Comparison of ENCODE assay signal across 22 cellular contexts in the genomic region with DNA sequence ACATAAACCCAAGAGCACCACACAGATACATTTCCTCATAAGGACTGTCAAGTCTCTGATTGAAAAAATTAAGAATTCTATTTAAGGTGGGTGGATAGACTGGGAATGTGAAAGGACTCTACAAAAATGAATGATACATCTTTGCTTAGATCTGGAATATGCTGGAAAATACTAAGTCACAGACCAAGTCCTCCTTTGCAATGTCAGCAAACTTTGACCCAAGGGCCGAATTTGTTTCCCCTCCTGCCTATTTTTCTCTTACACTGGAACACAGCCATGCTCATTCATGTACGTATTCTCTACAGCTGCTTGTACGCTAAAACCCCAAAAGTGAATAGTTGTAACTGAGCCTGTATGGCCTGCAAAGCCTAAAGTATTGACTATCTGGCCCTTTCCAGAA.
A peak's percentile ranks its signal among the peaks of the same experiment; 100 is the strongest.
DNase-seq lines count a peak whose midpoint lies in the region; ATAC-seq, FAIRE-seq and TF ChIP-seq lines count a peak whose summit lies in the region.
"Had no signal": no experiment of that assay in that cellular context is flagged by ENCODE, and none has a peak within 500 bp of the region (broad histone marks: within the 10 kb centered on the region; RNA-seq: fewer than 3 reads in every experiment).

No MANE protein-coding gene starts in this region.

- peaks cover 2% of the 10 kb centered on the region for H3K9me3 Mint-ChIP-seq in activated CD8-positive, alpha-beta memory T cell treated with anti-CD3 and anti-CD28 coated beads, Interleukin-2, amount 10 ng/mL, durations not matched to agents 7 days and 5 days (ENCODE audit: low read depth)
- no peaks in the 10 kb centered on the region for H3K9me3 Mint-ChIP-seq in CD4-positive, alpha-beta T cell
- H3K9me3 Mint-ChIP-seq in neural progenitor cell, result peaks cover 6% of the 10 kb centered on the region

- H3K36me3 Mint-ChIP-seq in activated CD8-positive, alpha-beta memory T cell treated with anti-CD3 and anti-CD28 coated beads, Interleukin-2, amount 10 ng/mL, durations not matched to agents 7 days and 5 days, result no peaks in the 10 kb centered on the region
- H3K36me3 Mint-ChIP-seq in CD4-positive, alpha-beta T cell (ENCODE audit: low read depth), result no peaks in the 10 kb centered on the region
- no peaks in the 10 kb centered on the region for H3K36me3 Mint-ChIP-seq in neural progenitor cell

- no peaks in the 10 kb centered on the region for H4K20me1 ChIP-seq in K562 (replicated peaks; ENCODE audit: control insufficient read depth, insufficient read depth, low read length)
- H4K20me1 ChIP-seq in neural progenitor cell (ENCODE audit: low read depth), result no peaks in the 10 kb centered on the region

- H3K4me3 Mint-ChIP-seq in activated CD8-positive, alpha-beta memory T cell treated with anti-CD3 and anti-CD28 coated beads, Interleukin-2, amount 10 ng/mL, durations not matched to agents 7 days and 5 days, result no peak overlapping the region
- no peak overlapping the region for H3K4me3 Mint-ChIP-seq in CD4-positive, alpha-beta T cell
- no peak overlapping the region for H3K4me3 Mint-ChIP-seq in neural progenitor cell
- H3K4me3 Mint-ChIP-seq: CD8-positive, alpha-beta memory T cell; GM23338; H9 had no signal

- no peaks in the 10 kb centered on the region for H3K79me2 ChIP-seq in K562 (ENCODE audit: control insufficient read depth, insufficient read depth, low read length)
- no peaks in the 10 kb centered on the region for H3K79me2 ChIP-seq in neural progenitor cell (ENCODE audit: low read depth)

- 5% methylated on average over 3 of the region's 3 CpGs for WGBS in K562 (ENCODE audit: insufficient coverage, low coverage, missing lambda C conversion rate)

- H3K27me3 ChIP-seq in CD4-positive, alpha-beta T cell (ENCODE audit: control insufficient read depth, insufficient read depth, low read length), result no peaks in the 10 kb centered on the region
- H3K27me3 ChIP-seq in K562 (ENCODE audit: control insufficient read depth in 2 of 2, insufficient read depth in 2 of 2, low read length in 2 of 2) (peaks cover 19 to 30% of the 10 kb centered on the region in 2 experiments; a peak in 4 of 5 replicates), neural progenitor cell (no peaks in the 10 kb centered on the region)

- H3K36me3 ChIP-seq in K562 (ENCODE audit: control insufficient read depth, insufficient read depth, low read length), result no peaks in the 10 kb centered on the region
- H3K36me3 ChIP-seq in neural progenitor cell, result no peaks in the 10 kb centered on the region

- POLR2A ChIA-PET in CD4-positive, alpha-beta T cell (lab: Charles Lee), result no interaction called here
- POLR2A ChIA-PET in K562 (lab: Yijun Ruan, JAX), result no interaction called here

- intact Hi-C loops in CD4-positive, alpha-beta T cell (cut with DNase I, micrococcal nuclease), result loop anchor here (5.0 to 10.0 kb wide), 6 partner anchors 219 to 1804 kb away; a partner anchor contains a TSS
- intact Hi-C loops in K562 (cut with micrococcal nuclease), result loop anchor here (5.0 kb wide), 7 partner anchors 109 to 1804 kb away; no protein-coding TSS in a partner anchor

- no peak overlapping the region for H2AFZ ChIP-seq in K562 (ENCODE audit: low read depth, low read length)
- H2AFZ ChIP-seq in neural progenitor cell (replicated peaks), result peak overlapping the region; percentile 22

- no peak for TF ChIP-seq CTCF in CD4-positive, alpha-beta T cell (IDR thresholded peaks at IDR 0.05)
- no peak for TF ChIP-seq CTCF in K562 (IDR thresholded peaks at IDR 0.05 in 2 of 3, conservative IDR thresholded peaks at IDR 0.05 in 1 of 3; ENCODE audit: insufficient read depth in 2 of 3, low read depth in 1 of 3, low read length in 3 of 3)
- TF ChIP-seq CTCF in neural progenitor cell (IDR thresholded peaks at IDR 0.05), result no peak

- H3F3A ChIP-seq in neural progenitor cell (ENCODE audit: low read depth), result peaks cover 17% of the 10 kb centered on the region

- H3K9ac ChIP-seq in K562 (ENCODE audit: insufficient read depth in 1 of 2, low read depth in 2 of 2, low read length in 2 of 2) (no peak overlapping the region), neural progenitor cell (no peak overlapping the region)

- no peak for TF ChIP-seq RAD21 in K562 (CRISPR knock-in tag; conservative IDR thresholded peaks at IDR 0.05 in 1 of 2, IDR thresholded peaks at IDR 0.05 in 1 of 2)

- H3K4me1 Mint-ChIP-seq in activated CD8-positive, alpha-beta memory T cell treated with anti-CD3 and anti-CD28 coated beads, Interleukin-2, amount 10 ng/mL, durations not matched to agents 7 days and 5 days, result peaks cover 14% of the 10 kb centered on the region
- H3K4me1 Mint-ChIP-seq in CD4-positive, alpha-beta T cell (ENCODE audit: low read depth), result peaks cover 14% of the 10 kb centered on the region
- peaks cover 20% of the 10 kb centered on the region for H3K4me1 Mint-ChIP-seq in neural progenitor cell

- FAIRE-seq in K562 (lab: Jason Lieb, UNC), result no peak
- FAIRE-seq: D721Med, GM12878, GM19239 had no signal

- H3K4me1 ChIP-seq in K562 (replicated peaks in 1 of 2; ENCODE audit: control insufficient read depth in 2 of 2, insufficient read depth in 2 of 2, low read length in 2 of 2), result peaks cover 6 to 12% of the 10 kb centered on the region in 2 experiments; a peak in 4 of 5 replicates
- H3K4me1 ChIP-seq in neural progenitor cell, result peaks cover 14% of the 10 kb centered on the region

- H3K9me1 ChIP-seq in K562 (ENCODE audit: control insufficient read depth, insufficient read depth, low read length), result no peaks in the 10 kb centered on the region

- H3K27me3 Mint-ChIP-seq in activated CD8-positive, alpha-beta memory T cell treated with anti-CD3 and anti-CD28 coated beads, Interleukin-2, amount 10 ng/mL, durations not matched to agents 7 days and 5 days, result peaks cover 6% of the 10 kb centered on the region
- no peaks in the 10 kb centered on the region for H3K27me3 Mint-ChIP-seq in CD4-positive, alpha-beta T cell
- H3K27me3 Mint-ChIP-seq in neural progenitor cell (ENCODE audit: insufficient read depth, low read depth), result peaks cover 2% of the 10 kb centered on the region
- H3K27me3 Mint-ChIP-seq: CD8-positive, alpha-beta memory T cell had no signal

- CTCF ChIA-PET in activated CD8-positive, alpha-beta memory T cell treated with anti-CD3 and anti-CD28 coated beads, Interleukin-2, amount 10 ng/mL, durations not matched to agents 7 days and 5 days (lab: Charles Lee), result interaction anchor here (0.9 to 1.4 kb wide), 3 partner anchors 16 to 526 kb away, joined by 3 read pairs; no protein-coding TSS in a partner anchor
- CTCF ChIA-PET in CD4-positive, alpha-beta T cell (lab: Charles Lee), result interaction anchor here (1.3 to 1.6 kb wide), 2 partner anchors 29 to 927 kb away, joined by 3 read pairs; no protein-coding TSS in a partner anchor
- CTCF ChIA-PET in K562 (lab: Yijun Ruan, JAX; ENCODE audit: low intra/inter-chr PET ratio), result interaction anchor here (4.6 kb wide), 1 partner anchor 927 kb away, joined by 37 read pairs; no protein-coding TSS in a partner anchor

- no peaks in the 10 kb centered on the region for H3K9me3 ChIP-seq in CD4-positive, alpha-beta T cell (ENCODE audit: control insufficient read depth, low read length)
- H3K9me3 ChIP-seq in K562 (replicated peaks; ENCODE audit: control insufficient read depth, insufficient read depth, low read depth, low read length) (no peaks in the 10 kb centered on the region), neural progenitor cell (ENCODE audit: low read depth) (no peaks in the 10 kb centered on the region)

- no peak overlapping the region for H3K4me2 ChIP-seq in K562 (ENCODE audit: insufficient read depth, low read length)
- H3K4me2 ChIP-seq in neural progenitor cell, result no peak overlapping the region
- H3K4me2 ChIP-seq: GM23338 had no signal

- peak; percentile 9 for DNase-seq in activated CD8-positive, alpha-beta memory T cell treated with anti-CD3 and anti-CD28 coated beads for 24 hours
- DNase-seq in activated CD8-positive, alpha-beta memory T cell treated with anti-CD3 and anti-CD28 coated beads, Interleukin-2, amount 10 ng/mL, durations not matched to agents 7 days and 5 days, result no peak
- no peak for DNase-seq in CD4-positive, alpha-beta T cell
- DNase-seq in K562 (ENCODE audit: extremely low read depth in 1 of 4, low spot score in 3 of 4) (no peak), neural progenitor cell (ENCODE audit: low spot score) (no peak), NK-92 (lab: John Stamatoyannopoulos, UW; ENCODE audit: unreplicated experiment) (no peak)
- DNase-seq in stimulated activated CD4-positive, alpha-beta T cell treated with anti-CD3 and anti-CD28 coated beads, Interleukin-2, amount 100 ng/mL, for 24 hours, result no peak
- DNase-seq: ACHN; AML-193; C1 segment of cervical spinal cord; CD8-positive, alpha-beta memory T cell; DMS 273 treated with DMSO at 0.1 percent for 48 hours; DMS79; EL; H9 had no signal

- TF ChIP-seq POLR2A in K562 (conservative IDR thresholded peaks at IDR 0.05), result no peak

- ATAC-seq in activated CD8-positive, alpha-beta memory T cell treated with anti-CD3 and anti-CD28 coated beads, Interleukin-2, amount 10 ng/mL, durations not matched to agents 7 days and 5 days, result no peak
- no peak for ATAC-seq in CD4-positive, alpha-beta T cell (ENCODE audit: poor library complexity)
- ATAC-seq in K562 (no peak), HG03175 (IDR thresholded peaks at IDR 0.05; ENCODE audit: unreplicated experiment) (no peak)
- ATAC-seq: GM12878, GM23338, HCT116 had no signal

- in situ Hi-C loops in K562 (cut with MboI), result loop anchor here (25.0 kb wide), 2 partner anchors 784 to 1809 kb away; no protein-coding TSS in a partner anchor

- TF ChIP-seq EP300 in K562 (IDR thresholded peaks at IDR 0.05; ENCODE audit: low read length), result no peak

- H3K27ac Mint-ChIP-seq in activated CD8-positive, alpha-beta memory T cell treated with anti-CD3 and anti-CD28 coated beads, Interleukin-2, amount 10 ng/mL, durations not matched to agents 7 days and 5 days, result no peak overlapping the region
- H3K27ac Mint-ChIP-seq in CD4-positive, alpha-beta T cell, result peak overlapping the region; percentile 14
- H3K27ac Mint-ChIP-seq in neural progenitor cell, result no peak overlapping the region
- H3K27ac Mint-ChIP-seq: GM23338, H9 had no signal

- H3K4me3 ChIP-seq in K562, result no peak overlapping the region
- no peak overlapping the region for H3K4me3 ChIP-seq in neural progenitor cell
- H3K4me3 ChIP-seq: GM12878, GM23338 had no signal

- no TSS peak for BruUV-seq in K562 (replicated peaks; lab: Mats Ljungman, UMichigan)

- H3K27ac ChIP-seq in CD4-positive, alpha-beta T cell (ENCODE audit: low read depth, low read length), result no peak overlapping the region
- no peak overlapping the region for H3K27ac ChIP-seq in K562 (ENCODE audit: extremely low read depth, low read depth, low read length)
- no peak overlapping the region for H3K27ac ChIP-seq in neural progenitor cell
- H3K27ac ChIP-seq: 22Rv1 had no signal

TF ChIP-seq in K562, 482 proteins besides CTCF, POLR2A, EP300 and RAD21 (continues in another document):
- TF ChIP-seq MAFK (IDR thresholded peaks at IDR 0.05; ENCODE audit: low read length) (peak; percentile 44; the same call in 1 of the 2 replicates), SIX5 (IDR thresholded peaks at IDR 0.05; ENCODE audit: borderline replicate concordance in 1 of 2, insufficient read depth in 1 of 2, low read depth in 1 of 2, low read length in 2 of 2) (no peak), ZNF408 (CRISPR knock-in tag; IDR thresholded peaks at IDR 0.05; ENCODE audit: low read depth) (no peak), MEF2A (IDR thresholded peaks at IDR 0.05; ENCODE audit: control insufficient read depth, low read depth, low read length) (no peak), MAFG (tag; conservative IDR thresholded peaks at IDR 0.05) (peak; percentile 41; the same call in 1 of the 2 replicates)
